In genomic region chr6:49225471-49225870, GRCh38 we compare ENCODE assay signal across 24 cellular contexts.
"Had no signal": no experiment of that assay in that cellular context is flagged by ENCODE, and none has a peak within 500 bp of the region (broad histone marks: within the 10 kb centered on the region; RNA-seq: fewer than 3 reads in every experiment).

No MANE protein-coding gene starts in this region.

- DNase-seq: activated CD4-positive, alpha-beta T cell treated with anti-CD3 and anti-CD28 coated beads for 36 hours; activated CD4-positive, alpha-beta T cell treated with anti-CD3 and anti-CD28 coated beads, Interleukin-2, amount 10 ng/mL, durations not matched to agents 7 days and 5 days; activated CD4-positive, alpha-beta T cell treated with anti-CD3 and anti-CD28 coated beads, Interleukin-2, amount 50 U/mL, for 48 hours; activated CD8-positive, alpha-beta T cell treated with anti-CD3 and anti-CD28 coated beads, Interleukin-2, amount 10 ng/mL, durations not matched to agents 7 days and 5 days; activated naive CD4-positive, alpha-beta T cell treated with anti-CD3 and anti-CD28 coated beads, Interleukin-2, amount 10 ng/mL, durations not matched to agents 7 days and 5 days; activated naive CD8-positive, alpha-beta T cell treated with anti-CD3 and anti-CD28 coated beads, Interleukin-2, amount 50 U/mL, for 24 hours; activated T-cell treated with anti-CD3 and anti-CD28 coated beads for 4 hours; activated T-cell treated with anti-CD3 and anti-CD28 coated beads, Interleukin-2, amount 50 U/mL, for 4 hours; anterior cingulate cortex; caudate nucleus; cerebellar nuclear complex; NCI-H1048; NCI-H1105 treated with DMSO at 0.1 percent for 48 hours; NCI-H1436; NCI-H1694; NCI-H1930; NCI-H2081 treated with DMSO at 0.1 percent for 48 hours; NCI-H226; NCI-H446 treated with DMSO at 0.1 percent for 48 hours; NCI-H524; NCI-H69; NK-92 treated with Interleukin-12 subunit alpha and Interleukin-12 subunit beta, amount 100 ng/mL, for 24 hours; RPMI8226; SIG-M5 had no signal
